Comparison of ENCODE assay signal across 8 cellular contexts in genomic region chr16:49464877-49465504, GRCh38.
DNase-seq lines count a peak whose midpoint lies in the region; ATAC-seq, FAIRE-seq and TF ChIP-seq lines count a peak whose summit lies in the region.

No MANE protein-coding gene starts in this region.

- H3K36me3 ChIP-seq in HCT116 (ENCODE audit: control insufficient read depth in 1 of 2, insufficient read depth in 2 of 2, low read length in 2 of 2), result no peaks in the 10 kb centered on the region

- H3K4me2 ChIP-seq in HCT116 (ENCODE audit: low read length), result no peak overlapping the region

- H4K20me1 ChIP-seq in HCT116 (ENCODE audit: insufficient read depth), result no peaks in the 10 kb centered on the region

- H3K27me3 ChIP-seq in HCT116 (ENCODE audit: insufficient read depth, low read length), result 0 out of 2 replicates have a peak, but pooled peaks cover 5% of the 10 kb centered on the region

- H3K79me2 ChIP-seq in HCT116 (ENCODE audit: insufficient read depth, low read length), result no peaks in the 10 kb centered on the region

- H3K4me1 ChIP-seq in HCT116 (ENCODE audit: control insufficient read depth in 1 of 2, insufficient read depth in 2 of 2, low read length in 2 of 2), result no peaks in the 10 kb centered on the region

- no peaks in the 10 kb centered on the region for H3K9me2 ChIP-seq in HCT116 (ENCODE audit: insufficient read depth)

- no peak overlapping the region for H3K27ac ChIP-seq in HCT116 (ENCODE audit: low read depth, low read length)

- no peaks in the 10 kb centered on the region for H3K36me3 Mint-ChIP-seq in mesothelial cell of epicardium

- RAD21 ChIA-PET in HCT116 (lab: Charles Lee; ENCODE audit: low non-redundant PET in 1 of 2, low total read pairs in 2 of 2, uncharacterized antibody in 2 of 2, unreplicated experiment in 2 of 2), result no interaction called here

- CTCF ChIA-PET in HCT116 (lab: Charles Lee), result interaction anchor here (0.7 kb wide), 1 partner anchor 11 kb away, joined by 3 read pairs; no protein-coding TSS in a partner anchor

- TF ChIP-seq CTCF in D721Med (IDR thresholded peaks at IDR 0.05; ENCODE audit: insufficient read depth, missing control alignments) (peak; percentile 7), HCT116 (IDR thresholded peaks at IDR 0.05 in 2 of 3, conservative IDR thresholded peaks at IDR 0.05 in 1 of 3; ENCODE audit: borderline replicate concordance in 1 of 3, insufficient read depth in 1 of 3, low read depth in 2 of 3, low read length in 2 of 3) (peak in 2 of 3 experiments; percentile 78 to 81; a peak in 4 of 6 replicates), astrocyte of the spinal cord (IDR thresholded peaks at IDR 0.05; ENCODE audit: low read depth, low read length) (peak; percentile 30), mesothelial cell of epicardium (IDR thresholded peaks at IDR 0.05; ENCODE audit: unreplicated experiment) (peak; percentile 75)

- ATAC-seq in HCT116, result peak; percentile 88
- ATAC-seq in GM21723 (IDR thresholded peaks at IDR 0.05; ENCODE audit: unreplicated experiment), result no peak
- no peak for ATAC-seq in HG02870 (IDR thresholded peaks at IDR 0.05; ENCODE audit: unreplicated experiment)

- no peak overlapping the region for H2AFZ ChIP-seq in HCT116 (ENCODE audit: low read depth, low read length, poor library complexity, severe bottlenecking)

- no peaks in the 10 kb centered on the region for H3K9me3 ChIP-seq in HCT116 (ENCODE audit: control insufficient read depth in 1 of 2, insufficient read depth in 1 of 2, low read depth in 1 of 2, low read length in 2 of 2)

- TF ChIP-seq POLR2A in HCT116 (IDR thresholded peaks at IDR 0.05; ENCODE audit: borderline replicate concordance, extremely low read depth, insufficient read depth, insufficient read length), result no peak

- H3K4me1 Mint-ChIP-seq in mesothelial cell of epicardium, result peaks cover 5% of the 10 kb centered on the region

- intact Hi-C loops in HCT116 (cut with micrococcal nuclease), result no loop called here

- no peak for TF ChIP-seq RAD21 in HCT116 (IDR thresholded peaks at IDR 0.05; ENCODE audit: low read depth)

- FAIRE-seq in D721Med (lab: Jason Lieb, UNC) (no peak), HTR-8/SVneo (lab: Jason Lieb, UNC) (no peak)

- H3K9ac ChIP-seq in HCT116 (ENCODE audit: low read length), result no peak overlapping the region

- in situ Hi-C loops in astrocyte of the spinal cord (cut with HindIII; ENCODE audit: low sequenced_read_pairs), result no loop called here

- no peak overlapping the region for H3K27ac Mint-ChIP-seq in mesothelial cell of epicardium

- H3K4me3 Mint-ChIP-seq in mesothelial cell of epicardium, result peak overlapping the region; percentile 61

- no peak for DNase-seq in D721Med (ENCODE audit: insufficient read length, low spot score)
- DNase-seq in HCT116 (ENCODE audit: low read depth, low spot score), result no peak
- no peak for DNase-seq in astrocyte of the spinal cord (ENCODE audit: low read depth, low spot score)
- DNase-seq in mesothelial cell of epicardium (ENCODE audit: low spot score in 2 of 2, unreplicated experiment in 2 of 2), result peak in 1 of 2 experiments; percentile 50
- no peak for DNase-seq in HTR-8/SVneo (ENCODE audit: insufficient read length, low spot score)
- DNase-seq in H4 (ENCODE audit: low spot score), result no peak

- H3K4me3 ChIP-seq in HCT116 (replicated peaks in 1 of 2; ENCODE audit: low read depth in 1 of 2, low read length in 2 of 2) (no peak overlapping the region), astrocyte of the spinal cord (ENCODE audit: low read depth, low read length) (no peak overlapping the region)

- H3K27me3 Mint-ChIP-seq in mesothelial cell of epicardium (ENCODE audit: low read depth), result peaks cover 61% of the 10 kb centered on the region

- H3K9me3 Mint-ChIP-seq in mesothelial cell of epicardium, result no peaks in the 10 kb centered on the region

- BruUV-seq in HCT116 (replicated peaks; lab: Mats Ljungman, UMichigan), result no TSS peak

- POLR2A ChIA-PET in HCT116 (lab: Charles Lee), result no interaction called here

TF ChIP-seq in HCT116, 20 proteins besides CTCF, POLR2A, EP300 and RAD21:
- TF ChIP-seq CEBPB (IDR thresholded peaks at IDR 0.05; ENCODE audit: low read depth) (no peak), EGR1 (IDR thresholded peaks at IDR 0.05; ENCODE audit: low read depth) (no peak), SRF (IDR thresholded peaks at IDR 0.05; ENCODE audit: low read depth) (no peak), ELF1 (IDR thresholded peaks at IDR 0.05; ENCODE audit: borderline replicate concordance, low read depth) (no peak), ZNF274 (IDR thresholded peaks at IDR 0.05; ENCODE audit: low read depth, low read length) (no peak)

Comparison
In these comparisons a context has a peak if more than half of its experiments do, and no peak if none do; other contexts are left out.
1. CTCF ChIP-seq: peak in every context shown above with its lines; median percentile 80 in HCT116; 75 in mesothelial cell of epicardium; 30 in astrocyte of the spinal cord; 7 in D721Med.